ENCODE assay signal across 8 cellular contexts in genomic region chr3:183824761-183825379, GRCh38. TPM values are rescaled to one million over a fixed set of nuclear protein-coding genes. Genes with fewer than 3 reads are reported as not detected.
DNase-seq lines count a peak whose midpoint lies in the region; ATAC-seq and TF ChIP-seq lines count a peak whose summit lies in the region.

No MANE protein-coding gene starts in this region.

- H3K36me3 ChIP-seq in neuron (ENCODE audit: insufficient read depth, low read length) = peaks cover 18% of the 10 kb centered on the region

- H3K4me3 ChIP-seq in neuron (ENCODE audit: low read length) = peak overlapping the region; percentile 60

- peak; percentile 18 for DNase-seq in activated T-cell treated with anti-CD3 and anti-CD28 coated beads for 48 hours (ENCODE audit: low read depth)
- no peak for DNase-seq in activated T-cell treated with anti-CD3 and anti-CD28 coated beads for 4 hours
- DNase-seq in activated T-cell treated with anti-CD3 and anti-CD28 coated beads, Interleukin-2, amount 50 U/mL, for 1 hour = peak; percentile 40
- no peak for DNase-seq in foreskin keratinocyte
- no peak for DNase-seq in Ammon's horn (ENCODE audit: low spot score)
- no peak for DNase-seq in NCI-H1436 treated with DMSO at 0.1 percent for 48 hours (lab: John Stamatoyannopoulos, UW)

- ATAC-seq in HG03354 (IDR thresholded peaks at IDR 0.05; ENCODE audit: poor library complexity, severe bottlenecking, unreplicated experiment) (peak; percentile 27), foreskin keratinocyte (peak; percentile 30)

- H3K4me1 ChIP-seq in foreskin keratinocyte = peaks cover 4% of the 10 kb centered on the region
- H3K4me1 ChIP-seq in neuron (ENCODE audit: insufficient read depth, low read length) = peaks cover 22% of the 10 kb centered on the region

- TF ChIP-seq CTCF in foreskin keratinocyte (conservative IDR thresholded peaks at IDR 0.05) = no peak

- H3K9me3 ChIP-seq in neuron (ENCODE audit: low read length) = no peaks in the 10 kb centered on the region

- H3K27me3 ChIP-seq in foreskin keratinocyte (peaks cover 7% of the 10 kb centered on the region), neuron (ENCODE audit: insufficient read depth, low read length) (no peaks in the 10 kb centered on the region)

- no peak overlapping the region for H3K27ac ChIP-seq in foreskin keratinocyte

- H2AFZ ChIP-seq in neuron (ENCODE audit: low read depth, low read length) = peak overlapping the region; percentile 78

RNA-seq across cellular contexts. Expression of gene MAP6D1, which starts 0.5 kb away (rescaled TPM):
- total RNA-seq in foreskin keratinocyte = 1.3 and 1.5 TPM in 2 replicates
- 1.4 and 1.5 TPM in 2 replicates for polyA plus RNA-seq in foreskin keratinocyte

RNA-seq across cellular contexts. Expression of gene PARL, which starts 59.8 kb away (rescaled TPM):
- 49.8 and 54.1 TPM in 2 replicates for total RNA-seq in foreskin keratinocyte
- 54.7 and 56.3 TPM in 2 replicates for polyA plus RNA-seq in foreskin keratinocyte

Comparison
In these comparisons a context has a peak if more than half of its experiments do, and no peak if none do; other contexts are left out.
1. DNase-seq: peak in activated T-cell treated with anti-CD3 and anti-CD28 coated beads for 48 hours (single experiment) and activated T-cell treated with anti-CD3 and anti-CD28 coated beads, Interleukin-2, amount 50 U/mL, for 1 hour (single experiment); none in activated T-cell treated with anti-CD3 and anti-CD28 coated beads for 4 hours (single experiment), foreskin keratinocyte (0 of 2), Ammon's horn (single experiment) and NCI-H1436 treated with DMSO at 0.1 percent for 48 hours (single experiment).